Comparison of ENCODE assay signal across 1 cellular context in the genomic region with DNA sequence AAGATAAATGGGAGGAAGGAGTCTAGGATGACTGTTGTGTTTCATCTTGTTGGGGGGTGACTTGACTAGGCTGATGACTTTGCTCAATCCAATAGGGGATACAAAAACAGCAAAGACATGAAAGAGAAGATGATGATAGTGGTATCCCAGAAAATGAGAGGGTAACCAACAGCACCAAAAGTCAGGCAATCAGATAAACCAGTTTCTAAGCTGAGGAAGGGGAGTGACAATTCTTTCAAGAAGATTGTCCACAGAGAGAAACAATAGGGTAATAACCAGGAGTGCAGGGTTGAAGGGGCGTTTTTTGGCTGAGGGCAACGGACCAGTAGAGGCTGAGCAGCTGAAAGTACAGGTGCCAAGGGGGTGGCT.
TF ChIP-seq lines count a peak whose summit lies in the region.

No MANE protein-coding gene starts in this region.

TF ChIP-seq in GM12878, 131 proteins besides CTCF, POLR2A, EP300 and RAD21:
- TF ChIP-seq, protein P1, sequence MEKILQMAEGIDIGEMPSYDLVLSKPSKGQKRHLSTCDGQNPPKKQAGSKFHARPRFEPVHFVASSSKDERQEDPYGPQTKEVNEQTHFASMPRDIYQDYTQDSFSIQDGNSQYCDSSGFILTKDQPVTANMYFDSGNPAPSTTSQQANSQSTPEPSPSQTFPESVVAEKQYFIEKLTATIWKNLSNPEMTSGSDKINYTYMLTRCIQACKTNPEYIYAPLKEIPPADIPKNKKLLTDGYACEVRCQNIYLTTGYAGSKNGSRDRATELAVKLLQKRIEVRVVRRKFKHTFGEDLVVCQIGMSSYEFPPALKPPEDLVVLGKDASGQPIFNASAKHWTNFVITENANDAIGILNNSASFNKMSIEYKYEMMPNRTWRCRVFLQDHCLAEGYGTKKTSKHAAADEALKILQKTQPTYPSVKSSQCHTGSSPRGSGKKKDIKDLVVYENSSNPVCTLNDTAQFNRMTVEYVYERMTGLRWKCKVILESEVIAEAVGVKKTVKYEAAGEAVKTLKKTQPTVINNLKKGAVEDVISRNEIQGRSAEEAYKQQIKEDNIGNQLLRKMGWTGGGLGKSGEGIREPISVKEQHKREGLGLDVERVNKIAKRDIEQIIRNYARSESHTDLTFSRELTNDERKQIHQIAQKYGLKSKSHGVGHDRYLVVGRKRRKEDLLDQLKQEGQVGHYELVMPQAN (conservative IDR thresholded peaks at IDR 0.05) = no peak
- TF ChIP-seq IRF3 (IDR thresholded peaks at IDR 0.05) = no peak
- TF ChIP-seq HCFC1 (IDR thresholded peaks at IDR 0.05; ENCODE audit: low read length) = no peak
- no peak for TF ChIP-seq EZH2 (IDR thresholded peaks at IDR 0.05; ENCODE audit: borderline replicate concordance, control insufficient read depth, low read depth, low read length)
- no peak for TF ChIP-seq NR2C1 (IDR thresholded peaks at IDR 0.05)
